ENCODE assay signal across 13 cellular contexts in genomic region chr20:38157635-38158495, GRCh38. TPM values are rescaled to one million over a fixed set of nuclear protein-coding genes. Genes with fewer than 3 reads are reported as not detected.
DNase-seq lines count a peak whose midpoint lies in the region; ATAC-seq and TF ChIP-seq lines count a peak whose summit lies in the region.
"Had no signal": no experiment of that assay in that cellular context is flagged by ENCODE, and none has a peak within 500 bp of the region (broad histone marks: within the 10 kb centered on the region; RNA-seq: fewer than 3 reads in every experiment).

No MANE protein-coding gene starts in this region.

- H3K4me2 ChIP-seq in skeletal muscle satellite cell (ENCODE audit: low read length): no peak overlapping the region
- H3K4me2 ChIP-seq: smooth muscle cell had no signal

- peaks cover 9% of the 10 kb centered on the region for H3K36me3 Mint-ChIP-seq in HFFc6 (ENCODE audit: low read depth)
- no peaks in the 10 kb centered on the region for H3K36me3 Mint-ChIP-seq in activated naive CD4-positive, alpha-beta T cell treated with anti-CD3 and anti-CD28 coated beads, Interleukin-2, amount 10 ng/mL, durations not matched to agents 7 days and 5 days

- H3K27me3 ChIP-seq in skeletal muscle satellite cell (ENCODE audit: control insufficient read depth, insufficient read depth, low read length) (no peaks in the 10 kb centered on the region), HAP-1 (ENCODE audit: low read depth) (no peaks in the 10 kb centered on the region)
- H3K27me3 ChIP-seq: body of pancreas had no signal

- no peaks in the 10 kb centered on the region for H3K9me3 Mint-ChIP-seq in HFFc6
- H3K9me3 Mint-ChIP-seq in activated naive CD4-positive, alpha-beta T cell treated with anti-CD3 and anti-CD28 coated beads, Interleukin-2, amount 10 ng/mL, durations not matched to agents 7 days and 5 days: no peaks in the 10 kb centered on the region
- H3K9me3 Mint-ChIP-seq: activated CD4-positive, alpha-beta T cell treated with anti-CD3 and anti-CD28 coated beads, Interleukin-2, amount 10 ng/mL, durations not matched to agents 7 days and 5 days had no signal

- H3K4me3 Mint-ChIP-seq in HFFc6: no peak overlapping the region
- no peak overlapping the region for H3K4me3 Mint-ChIP-seq in activated naive CD4-positive, alpha-beta T cell treated with anti-CD3 and anti-CD28 coated beads, Interleukin-2, amount 10 ng/mL, durations not matched to agents 7 days and 5 days
- H3K4me3 Mint-ChIP-seq: activated CD4-positive, alpha-beta T cell treated with anti-CD3 and anti-CD28 coated beads, Interleukin-2, amount 10 ng/mL, durations not matched to agents 7 days and 5 days; T-helper 17 cell had no signal

- DNase-seq in HFFc6: no peak
- DNase-seq in coronary artery (ENCODE audit: low spot score): no peak
- no peak for DNase-seq in left lobe of liver (ENCODE audit: low spot score)
- no peak for DNase-seq in mesenteric fat pad (ENCODE audit: low spot score)
- no peak for DNase-seq in activated gamma-delta T cell treated with Interleukin-2 at 50 U/mL for 16 hours
- no peak for DNase-seq in activated naive CD4-positive, alpha-beta T cell treated with anti-CD3 and anti-CD28 coated beads, Interleukin-2, amount 10 ng/mL, durations not matched to agents 7 days and 5 days
- DNase-seq in HAP-1 (ENCODE audit: low spot score in 2 of 2): no peak
- DNase-seq: activated CD4-positive, alpha-beta T cell treated with anti-CD3 and anti-CD28 coated beads, Interleukin-2, amount 10 ng/mL, durations not matched to agents 7 days and 5 days; AML-193; body of pancreas; T-helper 17 cell had no signal

- peak overlapping the region; percentile 82 for H3K4me3 ChIP-seq in coronary artery
- no peak overlapping the region for H3K4me3 ChIP-seq in skeletal muscle satellite cell (ENCODE audit: low read length)
- no peak overlapping the region for H3K4me3 ChIP-seq in HAP-1
- H3K4me3 ChIP-seq: body of pancreas, smooth muscle cell had no signal

- H3K36me3 ChIP-seq in skeletal muscle satellite cell (ENCODE audit: insufficient read depth, low read length) (peaks cover 7% of the 10 kb centered on the region), HAP-1 (replicated peaks) (no peaks in the 10 kb centered on the region)

- CTCF ChIA-PET in activated naive CD4-positive, alpha-beta T cell treated with anti-CD3 and anti-CD28 coated beads, Interleukin-2, amount 10 ng/mL, durations not matched to agents 7 days and 5 days (lab: Charles Lee): no interaction called here

- no peak for TF ChIP-seq CTCF in HFFc6 (IDR thresholded peaks at IDR 0.05)
- no peak for TF ChIP-seq CTCF in coronary artery (IDR thresholded peaks at IDR 0.05)

- no peaks in the 10 kb centered on the region for H3K27me3 Mint-ChIP-seq in HFFc6 (ENCODE audit: insufficient read depth)
- peaks cover 15% of the 10 kb centered on the region for H3K27me3 Mint-ChIP-seq in activated naive CD4-positive, alpha-beta T cell treated with anti-CD3 and anti-CD28 coated beads, Interleukin-2, amount 10 ng/mL, durations not matched to agents 7 days and 5 days

- in situ Hi-C loops in HAP-1 (cut with MboI; ENCODE audit: low sequenced_read_pairs): loop anchor here (25.0 kb wide), 1 partner anchor 96 kb away; no protein-coding TSS in a partner anchor

- peaks cover 37% of the 10 kb centered on the region for H3K4me1 Mint-ChIP-seq in HFFc6 (ENCODE audit: low read depth)
- peaks cover 2% of the 10 kb centered on the region for H3K4me1 Mint-ChIP-seq in activated naive CD4-positive, alpha-beta T cell treated with anti-CD3 and anti-CD28 coated beads, Interleukin-2, amount 10 ng/mL, durations not matched to agents 7 days and 5 days

- H3K27ac ChIP-seq in coronary artery: peak overlapping the region; percentile 94 to 96
- H3K27ac ChIP-seq: body of pancreas had no signal

- peaks cover 21% of the 10 kb centered on the region for H3K4me1 ChIP-seq in skeletal muscle satellite cell (ENCODE audit: control insufficient read depth, insufficient read depth, low read length)
- no peaks in the 10 kb centered on the region for H3K4me1 ChIP-seq in HAP-1

- H3K9me3 ChIP-seq in skeletal muscle satellite cell (replicated peaks; ENCODE audit: low read length) (no peaks in the 10 kb centered on the region), HAP-1 (no peaks in the 10 kb centered on the region)
- H3K9me3 ChIP-seq: body of pancreas had no signal

- peak overlapping the region; percentile 20 for H3K9ac ChIP-seq in skeletal muscle satellite cell (ENCODE audit: low read depth, low read length)

- peak overlapping the region; percentile 10; the same call in 1 of the 2 replicates for H3K27ac Mint-ChIP-seq in HFFc6
- no peak overlapping the region for H3K27ac Mint-ChIP-seq in activated naive CD4-positive, alpha-beta T cell treated with anti-CD3 and anti-CD28 coated beads, Interleukin-2, amount 10 ng/mL, durations not matched to agents 7 days and 5 days
- H3K27ac Mint-ChIP-seq: activated CD4-positive, alpha-beta T cell treated with anti-CD3 and anti-CD28 coated beads, Interleukin-2, amount 10 ng/mL, durations not matched to agents 7 days and 5 days; T-helper 17 cell had no signal

- ATAC-seq in left lobe of liver: peak; percentile 25
- ATAC-seq: body of pancreas, T-helper 17 cell had no signal

RNA-seq across cellular contexts. Expression of gene TGM2, which starts 7.2 kb away (rescaled TPM):
- 100 to 1,000 TPM in 5 of 6 experiments, 10 to 100 TPM in 1; 99.6 to 430 (median 111) TPM for total RNA-seq in HFFc6 (2021; fragmentation: NEBNext Ultra II Directional; extraction: Animal tissue kit (Norgen Biotek cat#: 25700))
- total RNA-seq in left lobe of liver (193 TPM), mesenteric fat pad (131 TPM)
- total RNA-seq in skeletal muscle satellite cell (2012; rRNA removed): 1.8 and 4.2 TPM in 2 replicates
